In the genomic region with DNA sequence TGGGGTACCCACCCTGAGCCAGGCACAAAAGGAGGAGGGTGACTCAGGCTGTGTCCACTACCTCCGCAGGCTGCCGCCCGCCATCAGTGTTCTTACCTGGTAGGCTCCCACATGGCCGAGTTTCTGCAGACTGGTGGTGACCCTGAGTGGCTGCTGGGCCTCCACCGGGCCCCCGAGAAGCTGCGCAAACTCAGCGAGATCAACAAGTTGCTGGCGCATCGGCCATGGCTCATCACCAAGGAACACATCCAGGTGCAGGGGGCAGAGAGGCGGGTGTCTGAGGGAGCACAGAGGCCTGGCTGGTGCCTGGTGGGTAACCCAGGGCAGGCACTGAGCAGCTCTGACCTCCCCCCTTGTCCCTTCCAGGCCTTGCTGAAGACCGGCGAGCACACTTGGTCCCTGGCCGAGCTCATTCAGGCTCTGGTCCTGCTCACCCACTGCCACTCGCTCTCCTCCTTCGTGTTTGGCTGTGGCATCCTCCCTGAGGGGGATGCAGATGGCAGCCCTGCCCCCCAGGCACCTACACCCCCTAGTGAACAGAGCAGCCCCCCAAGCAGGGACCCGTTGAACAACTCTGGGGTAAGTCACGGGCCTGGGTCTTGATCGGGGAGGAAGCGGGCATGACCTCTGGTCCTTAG, we compare ENCODE assay signal across 3 cellular contexts.
TF ChIP-seq lines count a peak whose summit lies in the region.

No MANE protein-coding gene starts in this region.

TF ChIP-seq in HEK293, 187 proteins besides CTCF, POLR2A, EP300 and RAD21:
- TF ChIP-seq ZBTB48 (tag by site-specific recombination; IDR thresholded peaks at IDR 0.05) (no peak), OSR2 (tag by site-specific recombination; IDR thresholded peaks at IDR 0.05) (no peak), YY2 (tag by site-specific recombination; IDR thresholded peaks at IDR 0.05) (no peak), ZNF610 (tag by site-specific recombination; IDR thresholded peaks at IDR 0.05; ENCODE audit: borderline replicate concordance) (no peak), ZNF76 (tag by site-specific recombination; IDR thresholded peaks at IDR 0.05; ENCODE audit: borderline replicate concordance, low read depth) (no peak), ZNF558 (tag by site-specific recombination; IDR thresholded peaks at IDR 0.05) (no peak), SCRT2 (tag by site-specific recombination; IDR thresholded peaks at IDR 0.05) (peak; percentile 82), ZNF324 (tag by site-specific recombination; IDR thresholded peaks at IDR 0.05) (no peak), ZNF433 (tag by site-specific recombination; IDR thresholded peaks at IDR 0.05; ENCODE audit: low read depth) (no peak), ZXDB (tag by site-specific recombination; IDR thresholded peaks at IDR 0.05) (no peak), SCRT1 (tag by site-specific recombination; IDR thresholded peaks at IDR 0.05; ENCODE audit: borderline replicate concordance) (peak; percentile 57; the same call in 1 of the 2 replicates), ZNF112 (tag by site-specific recombination; IDR thresholded peaks at IDR 0.05) (no peak)
- TF ChIP-seq, protein P1, sequence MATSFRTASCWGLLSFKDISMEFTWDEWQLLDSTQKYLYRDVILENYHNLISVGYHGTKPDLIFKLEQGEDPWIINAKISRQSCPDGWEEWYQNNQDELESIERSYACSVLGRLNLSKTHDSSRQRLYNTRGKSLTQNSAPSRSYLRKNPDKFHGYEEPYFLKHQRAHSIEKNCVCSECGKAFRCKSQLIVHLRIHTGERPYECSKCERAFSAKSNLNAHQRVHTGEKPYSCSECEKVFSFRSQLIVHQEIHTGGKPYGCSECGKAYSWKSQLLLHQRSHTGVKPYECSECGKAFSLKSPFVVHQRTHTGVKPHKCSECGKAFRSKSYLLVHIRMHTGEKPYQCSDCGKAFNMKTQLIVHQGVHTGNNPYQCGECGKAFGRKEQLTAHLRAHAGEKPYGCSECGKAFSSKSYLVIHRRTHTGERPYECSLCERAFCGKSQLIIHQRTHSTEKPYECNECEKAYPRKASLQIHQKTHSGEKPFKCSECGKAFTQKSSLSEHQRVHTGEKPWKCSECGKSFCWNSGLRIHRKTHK (tag by site-specific recombination; IDR thresholded peaks at IDR 0.05): no peak
- TF ChIP-seq, protein P2, sequence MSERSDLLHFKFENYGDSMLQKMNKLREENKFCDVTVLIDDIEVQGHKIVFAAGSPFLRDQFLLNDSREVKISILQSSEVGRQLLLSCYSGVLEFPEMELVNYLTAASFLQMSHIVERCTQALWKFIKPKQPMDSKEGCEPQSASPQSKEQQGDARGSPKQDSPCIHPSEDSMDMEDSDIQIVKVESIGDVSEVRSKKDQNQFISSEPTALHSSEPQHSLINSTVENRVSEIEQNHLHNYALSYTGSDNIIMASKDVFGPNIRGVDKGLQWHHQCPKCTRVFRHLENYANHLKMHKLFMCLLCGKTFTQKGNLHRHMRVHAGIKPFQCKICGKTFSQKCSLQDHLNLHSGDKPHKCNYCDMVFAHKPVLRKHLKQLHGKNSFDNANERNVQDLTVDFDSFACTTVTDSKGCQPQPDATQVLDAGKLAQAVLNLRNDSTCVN (tag by site-specific recombination; optimal IDR thresholded peaks at IDR 0.05): no peak

TF ChIP-seq in IMR-90, 13 proteins besides CTCF, POLR2A, EP300 and RAD21:
- TF ChIP-seq MAZ (IDR thresholded peaks at IDR 0.05; ENCODE audit: borderline replicate concordance, low read depth, low read length) (no peak), RFX5 (IDR thresholded peaks at IDR 0.05; ENCODE audit: low read depth, low read length) (no peak), NFE2L2 (IDR thresholded peaks at IDR 0.05; ENCODE audit: low read depth, low read length) (no peak), SMC3 (IDR thresholded peaks at IDR 0.05; ENCODE audit: low read depth, low read length) (no peak), CEBPB (IDR thresholded peaks at IDR 0.05; ENCODE audit: low read depth, low read length) (no peak), ELK1 (IDR thresholded peaks at IDR 0.05; ENCODE audit: borderline replicate concordance, low read depth, low read length) (no peak), FOS (IDR thresholded peaks at IDR 0.05; ENCODE audit: low read depth, low read length) (no peak), MAFK (IDR thresholded peaks at IDR 0.05; ENCODE audit: low read depth, low read length) (no peak), BHLHE40 (IDR thresholded peaks at IDR 0.05; ENCODE audit: low read depth, low read length) (no peak), CHD1 (IDR thresholded peaks at IDR 0.05; ENCODE audit: low read depth, low read length) (no peak), MXI1 (IDR thresholded peaks at IDR 0.05; ENCODE audit: borderline replicate concordance, low read depth, low read length) (no peak)

TF ChIP-seq in H1, 55 proteins besides CTCF, POLR2A, EP300 and RAD21:
- no peak for TF ChIP-seq SP4 (IDR thresholded peaks at IDR 0.05; ENCODE audit: low read length)
- TF ChIP-seq NANOG (IDR thresholded peaks at IDR 0.05; ENCODE audit: insufficient read depth, low read depth, low read length, poor library complexity, severe bottlenecking): no peak
- TF ChIP-seq GABPA (IDR thresholded peaks at IDR 0.05; ENCODE audit: borderline replicate concordance, insufficient read depth, low read length): no peak
- TF ChIP-seq YY1 (IDR thresholded peaks at IDR 0.05; ENCODE audit: low read depth, low read length): no peak
- TF ChIP-seq KDM4A (IDR thresholded peaks at IDR 0.05; ENCODE audit: low read depth, low read length, severe bottlenecking): no peak
- TF ChIP-seq, protein P3, sequence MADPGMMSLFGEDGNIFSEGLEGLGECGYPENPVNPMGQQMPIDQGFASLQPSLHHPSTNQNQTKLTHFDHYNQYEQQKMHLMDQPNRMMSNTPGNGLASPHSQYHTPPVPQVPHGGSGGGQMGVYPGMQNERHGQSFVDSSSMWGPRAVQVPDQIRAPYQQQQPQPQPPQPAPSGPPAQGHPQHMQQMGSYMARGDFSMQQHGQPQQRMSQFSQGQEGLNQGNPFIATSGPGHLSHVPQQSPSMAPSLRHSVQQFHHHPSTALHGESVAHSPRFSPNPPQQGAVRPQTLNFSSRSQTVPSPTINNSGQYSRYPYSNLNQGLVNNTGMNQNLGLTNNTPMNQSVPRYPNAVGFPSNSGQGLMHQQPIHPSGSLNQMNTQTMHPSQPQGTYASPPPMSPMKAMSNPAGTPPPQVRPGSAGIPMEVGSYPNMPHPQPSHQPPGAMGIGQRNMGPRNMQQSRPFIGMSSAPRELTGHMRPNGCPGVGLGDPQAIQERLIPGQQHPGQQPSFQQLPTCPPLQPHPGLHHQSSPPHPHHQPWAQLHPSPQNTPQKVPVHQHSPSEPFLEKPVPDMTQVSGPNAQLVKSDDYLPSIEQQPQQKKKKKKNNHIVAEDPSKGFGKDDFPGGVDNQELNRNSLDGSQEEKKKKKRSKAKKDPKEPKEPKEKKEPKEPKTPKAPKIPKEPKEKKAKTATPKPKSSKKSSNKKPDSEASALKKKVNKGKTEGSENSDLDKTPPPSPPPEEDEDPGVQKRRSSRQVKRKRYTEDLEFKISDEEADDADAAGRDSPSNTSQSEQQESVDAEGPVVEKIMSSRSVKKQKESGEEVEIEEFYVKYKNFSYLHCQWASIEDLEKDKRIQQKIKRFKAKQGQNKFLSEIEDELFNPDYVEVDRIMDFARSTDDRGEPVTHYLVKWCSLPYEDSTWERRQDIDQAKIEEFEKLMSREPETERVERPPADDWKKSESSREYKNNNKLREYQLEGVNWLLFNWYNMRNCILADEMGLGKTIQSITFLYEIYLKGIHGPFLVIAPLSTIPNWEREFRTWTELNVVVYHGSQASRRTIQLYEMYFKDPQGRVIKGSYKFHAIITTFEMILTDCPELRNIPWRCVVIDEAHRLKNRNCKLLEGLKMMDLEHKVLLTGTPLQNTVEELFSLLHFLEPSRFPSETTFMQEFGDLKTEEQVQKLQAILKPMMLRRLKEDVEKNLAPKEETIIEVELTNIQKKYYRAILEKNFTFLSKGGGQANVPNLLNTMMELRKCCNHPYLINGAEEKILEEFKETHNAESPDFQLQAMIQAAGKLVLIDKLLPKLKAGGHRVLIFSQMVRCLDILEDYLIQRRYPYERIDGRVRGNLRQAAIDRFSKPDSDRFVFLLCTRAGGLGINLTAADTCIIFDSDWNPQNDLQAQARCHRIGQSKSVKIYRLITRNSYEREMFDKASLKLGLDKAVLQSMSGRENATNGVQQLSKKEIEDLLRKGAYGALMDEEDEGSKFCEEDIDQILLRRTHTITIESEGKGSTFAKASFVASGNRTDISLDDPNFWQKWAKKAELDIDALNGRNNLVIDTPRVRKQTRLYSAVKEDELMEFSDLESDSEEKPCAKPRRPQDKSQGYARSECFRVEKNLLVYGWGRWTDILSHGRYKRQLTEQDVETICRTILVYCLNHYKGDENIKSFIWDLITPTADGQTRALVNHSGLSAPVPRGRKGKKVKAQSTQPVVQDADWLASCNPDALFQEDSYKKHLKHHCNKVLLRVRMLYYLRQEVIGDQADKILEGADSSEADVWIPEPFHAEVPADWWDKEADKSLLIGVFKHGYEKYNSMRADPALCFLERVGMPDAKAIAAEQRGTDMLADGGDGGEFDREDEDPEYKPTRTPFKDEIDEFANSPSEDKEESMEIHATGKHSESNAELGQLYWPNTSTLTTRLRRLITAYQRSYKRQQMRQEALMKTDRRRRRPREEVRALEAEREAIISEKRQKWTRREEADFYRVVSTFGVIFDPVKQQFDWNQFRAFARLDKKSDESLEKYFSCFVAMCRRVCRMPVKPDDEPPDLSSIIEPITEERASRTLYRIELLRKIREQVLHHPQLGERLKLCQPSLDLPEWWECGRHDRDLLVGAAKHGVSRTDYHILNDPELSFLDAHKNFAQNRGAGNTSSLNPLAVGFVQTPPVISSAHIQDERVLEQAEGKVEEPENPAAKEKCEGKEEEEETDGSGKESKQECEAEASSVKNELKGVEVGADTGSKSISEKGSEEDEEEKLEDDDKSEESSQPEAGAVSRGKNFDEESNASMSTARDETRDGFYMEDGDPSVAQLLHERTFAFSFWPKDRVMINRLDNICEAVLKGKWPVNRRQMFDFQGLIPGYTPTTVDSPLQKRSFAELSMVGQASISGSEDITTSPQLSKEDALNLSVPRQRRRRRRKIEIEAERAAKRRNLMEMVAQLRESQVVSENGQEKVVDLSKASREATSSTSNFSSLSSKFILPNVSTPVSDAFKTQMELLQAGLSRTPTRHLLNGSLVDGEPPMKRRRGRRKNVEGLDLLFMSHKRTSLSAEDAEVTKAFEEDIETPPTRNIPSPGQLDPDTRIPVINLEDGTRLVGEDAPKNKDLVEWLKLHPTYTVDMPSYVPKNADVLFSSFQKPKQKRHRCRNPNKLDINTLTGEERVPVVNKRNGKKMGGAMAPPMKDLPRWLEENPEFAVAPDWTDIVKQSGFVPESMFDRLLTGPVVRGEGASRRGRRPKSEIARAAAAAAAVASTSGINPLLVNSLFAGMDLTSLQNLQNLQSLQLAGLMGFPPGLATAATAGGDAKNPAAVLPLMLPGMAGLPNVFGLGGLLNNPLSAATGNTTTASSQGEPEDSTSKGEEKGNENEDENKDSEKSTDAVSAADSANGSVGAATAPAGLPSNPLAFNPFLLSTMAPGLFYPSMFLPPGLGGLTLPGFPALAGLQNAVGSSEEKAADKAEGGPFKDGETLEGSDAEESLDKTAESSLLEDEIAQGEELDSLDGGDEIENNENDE (IDR thresholded peaks at IDR 0.05; ENCODE audit: insufficient replicate concordance, low read length): no peak
- TF ChIP-seq BRCA1 (IDR thresholded peaks at IDR 0.05; ENCODE audit: low read depth, low read length): no peak
- TF ChIP-seq CTBP2 (IDR thresholded peaks at IDR 0.05; ENCODE audit: borderline replicate concordance, insufficient read depth, insufficient read length, low read length): no peak
- TF ChIP-seq RFX5 (IDR thresholded peaks at IDR 0.05; ENCODE audit: borderline replicate concordance, low read depth, low read length): no peak
- no peak for TF ChIP-seq RBBP5 (IDR thresholded peaks at IDR 0.05; ENCODE audit: borderline replicate concordance, low read depth, low read length)
